Comparison of ENCODE assay signal across 23 cellular contexts in genomic region chr1:20136249-20136648, GRCh38. TPM values are rescaled to one million over a fixed set of nuclear protein-coding genes. Genes with fewer than 3 reads are reported as not detected.
"Had no signal": no experiment of that assay in that cellular context is flagged by ENCODE, and none has a peak within 500 bp of the region (broad histone marks: within the 10 kb centered on the region; RNA-seq: fewer than 3 reads in every experiment).

No MANE protein-coding gene starts in this region.

- H3K36me3 Mint-ChIP-seq: IgD-negative memory B cell had no signal

- H3K27ac ChIP-seq: HL-60, Peyer's patch, SJCRH30 had no signal

- ATAC-seq: Right ventricle myocardium inferior, SK-N-SH treated with all-trans-retinoic acid at 6 μM for 48 hours had no signal

- H3K36me3 ChIP-seq: Peyer's patch, SJCRH30 had no signal

- H3K4me3 Mint-ChIP-seq: IgD-negative memory B cell had no signal

- H3K4me3 ChIP-seq: Peyer's patch, SJCRH30 had no signal

- H3K4me1 ChIP-seq: Peyer's patch, SJCRH30 had no signal

- H3K27me3 ChIP-seq: Peyer's patch, SJCRH30 had no signal

- DNase-seq: KBM-7, MV-4-11, NCI-H1048, NCI-H1105, NCI-H1436 treated with DMSO at 0.1 percent for 48 hours, NCI-H1694, NCI-H187 treated with DMSO at 0.1 percent for 48 hours, NCI-H2029 treated with DMSO at 0.1 percent for 48 hours, NCI-H2227 treated with DMSO at 0.1 percent for 48 hours, NCI-H524, NCI-H526 treated with DMSO at 0.1 percent for 48 hours, NCI-H748 treated with DMSO at 0.1 percent for 48 hours, Peyer's patch, SHP77 treated with DMSO at 0.1 percent for 48 hours, SJCRH30 had no signal

- H3K27ac Mint-ChIP-seq: IgD-negative memory B cell had no signal

- H3K9me3 ChIP-seq: Peyer's patch, SJCRH30 had no signal

RNA-seq across cellular contexts. Expression of gene PLA2G2F, which starts 2.9 kb away (rescaled TPM):
- total RNA-seq: LHCN-M2, MCF 10A, NCI-H460, Right ventricle myocardium inferior, RPMI7951, SJCRH30 had no signal

RNA-seq across cellular contexts. Expression of gene PLA2G2D, which starts 16.9 kb away (rescaled TPM):
- total RNA-seq: LHCN-M2, MCF 10A, NCI-H460, Right ventricle myocardium inferior, RPMI7951, SJCRH30 had no signal

RNA-seq across cellular contexts. Expression of gene UBXN10, which starts 49.6 kb away (rescaled TPM):
- total RNA-seq: LHCN-M2, MCF 10A, NCI-H460, SJCRH30 had no signal

RNA-seq across cellular contexts. Expression of gene PLA2G2C, which starts 50.1 kb away (rescaled TPM):
- total RNA-seq: LHCN-M2, MCF 10A, NCI-H460, Right ventricle myocardium inferior, RPMI7951, SJCRH30 had no signal
